ENCODE assay signal across 8 cellular contexts in the genomic region with DNA sequence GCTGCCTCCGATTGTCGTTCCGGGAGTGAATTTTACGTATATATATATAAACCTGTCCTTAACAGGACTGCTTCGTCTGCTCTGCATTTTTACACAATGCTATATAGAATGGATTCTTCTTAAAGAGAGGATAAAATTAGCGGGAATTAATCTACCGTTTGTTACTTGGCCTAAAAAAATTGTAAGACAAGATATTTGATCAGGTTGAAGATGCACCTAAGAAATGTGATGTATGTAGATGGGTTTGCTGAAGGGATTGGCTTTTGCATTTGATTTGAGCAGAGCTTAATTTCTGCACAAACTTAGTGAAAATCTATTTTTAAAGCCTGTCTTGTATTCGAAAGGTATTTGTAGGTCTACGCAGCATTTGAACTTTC. TPM values are rescaled to one million over a fixed set of nuclear protein-coding genes. Genes with fewer than 3 reads are reported as not detected.
DNase-seq lines count a peak whose midpoint lies in the region; ATAC-seq and TF ChIP-seq lines count a peak whose summit lies in the region.

No MANE protein-coding gene starts in this region.

- peak overlapping the region; percentile 70 for H2AFZ ChIP-seq in GM23248
- H2AFZ ChIP-seq in trophoblast cell (ENCODE audit: insufficient read depth, low read length, poor library complexity): peak overlapping the region; percentile 68

- H3K36me3 ChIP-seq in GM23248 (ENCODE audit: low read depth): no peaks in the 10 kb centered on the region
- no peaks in the 10 kb centered on the region for H3K36me3 ChIP-seq in esophagus muscularis mucosa
- peaks cover 0 to 5% of the 10 kb centered on the region in 2 experiments for H3K36me3 ChIP-seq in trophoblast cell (ENCODE audit: control insufficient read depth in 1 of 2, insufficient read depth in 2 of 2, low read length in 2 of 2)

- no peaks in the 10 kb centered on the region for H3K9me3 ChIP-seq in GM23248 (ENCODE audit: low read depth)
- no peaks in the 10 kb centered on the region for H3K9me3 ChIP-seq in esophagus muscularis mucosa
- H3K9me3 ChIP-seq in trophoblast cell (ENCODE audit: insufficient read depth, low read depth, low read length): no peaks in the 10 kb centered on the region

- 1% methylated on average over 9 of the region's 9 CpGs for WGBS in GM23248 (ENCODE audit: low coverage in 1 of 2, low lambda C conversion rate in 2 of 2, missing lambda C conversion rate in 2 of 2), 2 experiments
- WGBS in esophagus muscularis mucosa: 0% methylated on average over 9 of the region's 9 CpGs
- no CpG with 5 or more reads among the region's 9 CpGs for WGBS in trophoblast cell (ENCODE audit: extremely low coverage, insufficient coverage, insufficient read length)

- H4K91ac ChIP-seq in trophoblast cell (ENCODE audit: low read depth, low read length): peak overlapping the region; percentile 99

- intact Hi-C loops in esophagus muscularis mucosa (cut with DNase I): loop anchor here (5.0 kb wide), 1 partner anchor 185 kb away; no protein-coding TSS in a partner anchor

- H3K27ac ChIP-seq in GM23248 (peak overlapping the region; percentile 93), RWPE1 (peak overlapping the region; percentile 97), esophagus muscularis mucosa (replicated peaks in 1 of 4) (peak overlapping the region; percentile 94 to 100 (median 100)), trophoblast cell (ENCODE audit: low read depth, low read length) (peak overlapping the region; percentile 100)

- H3F3A ChIP-seq in GM23248 (ENCODE audit: insufficient read depth): peaks cover 38% of the 10 kb centered on the region

- ATAC-seq in GM18873 (IDR thresholded peaks at IDR 0.05; ENCODE audit: low FRiP score, unreplicated experiment): no peak

- no peaks in the 10 kb centered on the region for H3K9me2 ChIP-seq in GM23248 (ENCODE audit: insufficient read depth)

- TF ChIP-seq POLR2A in esophagus muscularis mucosa (IDR thresholded peaks at IDR 0.05; ENCODE audit: low read depth): no peak

- H3K4me3 ChIP-seq in GM23248 (peak overlapping the region; percentile 88), esophagus muscularis mucosa (peak overlapping the region; percentile 72 to 96 (median 95)), trophoblast cell (ENCODE audit: low read depth, low read length) (peak overlapping the region; percentile 99)

- TF ChIP-seq CTCF in RWPE1 (conservative IDR thresholded peaks at IDR 0.05; ENCODE audit: low read depth) (no peak), esophagus muscularis mucosa (IDR thresholded peaks at IDR 0.05) (no peak)

- H3K9ac ChIP-seq in GM23248: peak overlapping the region; percentile 98
- peak overlapping the region; percentile 100 for H3K9ac ChIP-seq in trophoblast cell (ENCODE audit: low read length)

- POLR2A ChIA-PET in RWPE1 (lab: Yijun Ruan, JAX; ENCODE audit: low non-redundant PET): interaction anchor here (0.9 kb wide), 1 partner anchor 57 kb away, joined by 3 read pairs; no protein-coding TSS in a partner anchor

- H4K20me1 ChIP-seq in GM23248 (ENCODE audit: insufficient read depth): peaks cover 30% of the 10 kb centered on the region

- H2BK120ac ChIP-seq in trophoblast cell (ENCODE audit: insufficient read depth, low read length, poor library complexity): peak overlapping the region; percentile 92

- no peak overlapping the region for H2BK12ac ChIP-seq in trophoblast cell (ENCODE audit: low read length)

- in situ Hi-C loops in GM23248 (cut with MboI): loop anchor here (10.0 kb wide), 1 partner anchor 158 kb away; no protein-coding TSS in a partner anchor

- H3K23ac ChIP-seq in trophoblast cell (ENCODE audit: low read length): no peak overlapping the region

- no peaks in the 10 kb centered on the region for H3K27me3 ChIP-seq in GM23248 (replicated peaks; ENCODE audit: insufficient read depth)
- H3K27me3 ChIP-seq in esophagus muscularis mucosa: no peaks in the 10 kb centered on the region
- no peaks in the 10 kb centered on the region for H3K27me3 ChIP-seq in trophoblast cell (ENCODE audit: insufficient read depth, low read length)

- no peak for DNase-seq in GM23248
- DNase-seq in RWPE1 (ENCODE audit: low spot score): no peak
- DNase-seq in esophagus muscularis mucosa (ENCODE audit: extremely low spot score): no peak
- DNase-seq in trophoblast cell: peak in 1 of 2 donors; percentile 26
- no peak for DNase-seq in NCI-H524 treated with DMSO at 0.1 percent for 48 hours (lab: John Stamatoyannopoulos, UW)
- no peak for DNase-seq in AG08396 (ENCODE audit: low spot score)
- no peak for DNase-seq in nucleus accumbens (lab: John Stamatoyannopoulos, UW)

- peak overlapping the region; percentile 54 for H2AK5ac ChIP-seq in trophoblast cell (ENCODE audit: low read length)

- H3K14ac ChIP-seq in trophoblast cell (ENCODE audit: low read length): peak overlapping the region; percentile 96

- H3K4me2 ChIP-seq in GM23248 (ENCODE audit: unreplicated experiment) (peak overlapping the region; percentile 84), trophoblast cell (ENCODE audit: low read length) (peak overlapping the region; percentile 67)

- H3K79me2 ChIP-seq in GM23248 (ENCODE audit: insufficient read depth): peaks cover 58% of the 10 kb centered on the region
- H3K79me2 ChIP-seq in trophoblast cell (ENCODE audit: control insufficient read depth, insufficient read depth, low read length, poor library complexity): peaks cover 19% of the 10 kb centered on the region

- TF ChIP-seq EP300 in esophagus muscularis mucosa (IDR thresholded peaks at IDR 0.05): no peak

- H3K79me1 ChIP-seq in trophoblast cell (ENCODE audit: low read length): peaks cover 20% of the 10 kb centered on the region

- peak overlapping the region; percentile 97 for H2BK5ac ChIP-seq in trophoblast cell (ENCODE audit: low read depth, low read length, poor library complexity)

- H4K8ac ChIP-seq in trophoblast cell (ENCODE audit: low read depth, low read length): peak overlapping the region; percentile 93

- CTCF ChIA-PET in RWPE1 (lab: Yijun Ruan, JAX): interaction anchor here (0.6 to 2.1 kb wide), 4 partner anchors 14 to 186 kb away, joined by 3 to 16 read pairs (median 4); no protein-coding TSS in a partner anchor

- peak overlapping the region; percentile 100 for H3K4ac ChIP-seq in trophoblast cell (ENCODE audit: low read depth, low read length)

- H3K4me1 ChIP-seq in GM23248 (ENCODE audit: insufficient read depth) (peaks cover 43% of the 10 kb centered on the region), esophagus muscularis mucosa (peaks cover 57 to 72% (median 58%) of the 10 kb centered on the region in 4 donors), trophoblast cell (ENCODE audit: control insufficient read depth in 1 of 2, insufficient read depth in 2 of 2, low read length in 2 of 2) (peaks cover 0 to 6% of the 10 kb centered on the region in 2 experiments)

- H4K12ac ChIP-seq in trophoblast cell (ENCODE audit: low read depth, low read length): peak overlapping the region; percentile 97

- H3K18ac ChIP-seq in trophoblast cell (ENCODE audit: low read length): peak overlapping the region; percentile 91

RNA-seq across cellular contexts. Expression of gene PPP1CB, which starts 1.0 kb away (rescaled TPM):
- 119 and 127 TPM in 2 replicates for total RNA-seq in GM23248 (2014; rRNA removed; shearing (Covaris generic))
- 122 and 125 TPM in 2 replicates for polyA plus RNA-seq in GM23248 (2016; fragmentation: Nextera tagmentation; extraction: Ambion mirVana)
- 1,000 to 10,000 TPM in 1 of 4 donors, 100 to 1,000 TPM in 3; 658 to 1,191 (median 759) TPM for total RNA-seq in esophagus muscularis mucosa
- polyA plus RNA-seq in trophoblast cell (2013): 286 and 295 TPM in 2 replicates

RNA-seq across cellular contexts. Expression of gene SPDYA, which starts 58.0 kb away (rescaled TPM):
- not detected in 2 replicates for total RNA-seq in GM23248 (2014; rRNA removed; shearing (Covaris generic))
- polyA plus RNA-seq in GM23248 (2016; fragmentation: Nextera tagmentation; extraction: Ambion mirVana): 0.56 and 1.2 TPM in 2 replicates
- 1 to 10 TPM in 2 of 4 donors, under 1 TPM in 2; 0.33 to 3.0 (median 0.91) TPM for total RNA-seq in esophagus muscularis mucosa
- 4.4 and 4.5 TPM in 2 replicates for polyA plus RNA-seq in trophoblast cell (2013)
